In the genomic region with DNA sequence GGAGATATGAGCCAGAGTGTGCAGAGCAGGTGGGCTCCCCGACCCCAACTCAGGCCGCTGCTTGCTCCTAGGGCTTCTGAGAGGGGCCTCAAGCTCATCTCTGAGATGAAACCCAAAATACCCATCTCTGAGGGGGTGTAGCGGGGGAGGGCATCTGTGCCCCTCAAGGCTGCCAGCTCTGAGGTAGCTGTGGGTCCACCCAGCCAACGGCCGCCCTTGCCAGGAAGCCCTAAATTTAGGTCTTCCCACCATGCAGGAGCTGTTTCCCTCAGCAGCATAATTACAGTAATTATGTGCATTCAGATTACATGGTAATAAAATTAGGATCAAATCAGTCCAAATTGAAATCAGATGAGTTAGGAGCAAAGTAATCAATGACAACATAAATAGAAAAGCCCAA, we compare ENCODE assay signal across 15 cellular contexts.
DNase-seq lines count a peak whose midpoint lies in the region; TF ChIP-seq lines count a peak whose summit lies in the region.
"Had no signal": no experiment of that assay in that cellular context is flagged by ENCODE, and none has a peak within 500 bp of the region (broad histone marks: within the 10 kb centered on the region; RNA-seq: fewer than 3 reads in every experiment).

No MANE protein-coding gene starts in this region.

- CTCF ChIA-PET in MCF 10A (lab: Yijun Ruan, JAX) (interaction anchor here (2.1 kb wide), 1 partner anchor 310 kb away, joined by 6 read pairs; no protein-coding TSS in a partner anchor), mammary epithelial cell (lab: Charles Lee; ENCODE audit: low non-redundant PET) (no interaction called here)

- H3K36me3 ChIP-seq in mammary epithelial cell (ENCODE audit: insufficient read depth, low read length) (peaks cover 8% of the 10 kb centered on the region), rectal smooth muscle tissue (ENCODE audit: control insufficient read depth, insufficient read depth, low read length) (peaks cover 13% of the 10 kb centered on the region), tibial artery (peaks cover 6 to 32% (median 22%) of the 10 kb centered on the region in 3 donors)

- H3K9ac ChIP-seq in mammary epithelial cell (ENCODE audit: insufficient read depth, low read length) (no peak overlapping the region), rectal smooth muscle tissue (ENCODE audit: low read length) (no peak overlapping the region)

- BruUV-seq in MCF 10A (replicated peaks; lab: Mats Ljungman, UMichigan): no TSS peak
- BruUV-seq in mammary epithelial cell (replicated peaks; lab: Mats Ljungman, UMichigan): no TSS peak

- TF ChIP-seq CTCF in MCF 10A (IDR thresholded peaks at IDR 0.05; ENCODE audit: unreplicated experiment) (no peak), mammary epithelial cell (conservative IDR thresholded peaks at IDR 0.05 in 1 of 2, IDR thresholded peaks at IDR 0.05 in 1 of 2; ENCODE audit: extremely low read depth in 1 of 2, insufficient read depth in 1 of 2, low read depth in 1 of 2, low read length in 2 of 2) (no peak), tibial artery (IDR thresholded peaks at IDR 0.05) (no peak)

- H3K36me3 Mint-ChIP-seq in MCF 10A (ENCODE audit: insufficient read depth, unreplicated experiment): peaks cover 64% of the 10 kb centered on the region
- peaks cover 100% of the 10 kb centered on the region for H3K36me3 Mint-ChIP-seq in dendritic cell treated with granulocyte-macrophage colony-stimulating factor and Interleukin-4, amounts not matched to agents 40 ng/mL and 50 ng/mL, for 4 days (ENCODE audit: low read depth)

- no peaks in the 10 kb centered on the region for H3K27me3 Mint-ChIP-seq in MCF 10A (ENCODE audit: insufficient read depth, unreplicated experiment)
- no peaks in the 10 kb centered on the region for H3K27me3 Mint-ChIP-seq in dendritic cell treated with granulocyte-macrophage colony-stimulating factor and Interleukin-4, amounts not matched to agents 40 ng/mL and 50 ng/mL, for 4 days

- no peaks in the 10 kb centered on the region for H4K20me1 ChIP-seq in mammary epithelial cell (ENCODE audit: insufficient read depth, low read length)

- in situ Hi-C loops in mammary epithelial cell (cut with MboI; ENCODE audit: low sequenced_read_pairs in 2 of 2): no loop called here

- peak overlapping the region; percentile 4 for H3K27ac Mint-ChIP-seq in MCF 10A (ENCODE audit: low read depth, unreplicated experiment)
- H3K27ac Mint-ChIP-seq in dendritic cell treated with granulocyte-macrophage colony-stimulating factor and Interleukin-4, amounts not matched to agents 40 ng/mL and 50 ng/mL, for 4 days: peak overlapping the region; percentile 61

- intact Hi-C loops in MCF 10A (cut with micrococcal nuclease): no loop called here
- intact Hi-C loops in mammary epithelial cell (cut with micrococcal nuclease): no loop called here
- intact Hi-C loops in dendritic cell treated with granulocyte-macrophage colony-stimulating factor and Interleukin-4, amounts not matched to agents 40 ng/mL and 50 ng/mL, for 4 days (cut with micrococcal nuclease): loop anchor here (10.0 kb wide), 1 partner anchor 311 kb away; no protein-coding TSS in a partner anchor
- intact Hi-C loops in tibial artery (cut with DNase I; ENCODE audit: low total_unique reads): no loop called here

- no peak for DNase-seq in MCF 10A (ENCODE audit: unreplicated experiment)
- DNase-seq in mammary epithelial cell: no peak
- DNase-seq in tibial artery: no peak
- no peak for DNase-seq in NCI-H2107 treated with DMSO at 0.1 percent for 48 hours (lab: John Stamatoyannopoulos, UW; ENCODE audit: unreplicated experiment)
- DNase-seq in stimulated activated CD4-positive, alpha-beta T cell treated with anti-CD3 and anti-CD28 coated beads, Interleukin-1b, Interleukin-23, amount 100 ng/mL, for 48 hours: no peak
- no peak for DNase-seq in HK-2 (ENCODE audit: unreplicated experiment)
- DNase-seq: DMS153, IMR-90, Kasumi-1, NCI-H1417, NCI-H1930, NCI-H524 had no signal

- H3K4me3 ChIP-seq in mammary epithelial cell (replicated peaks in 1 of 3; ENCODE audit: insufficient read depth in 1 of 3, low read depth in 2 of 3, low read length in 3 of 3): no peak overlapping the region
- H3K4me3 ChIP-seq in rectal smooth muscle tissue (ENCODE audit: low read length): no peak overlapping the region
- no peak overlapping the region for H3K4me3 ChIP-seq in tibial artery
- H3K4me3 ChIP-seq: BLaER1 treated with 17β-estradiol and CSF1 and Interleukin-3, amounts not matched to agents 10 nM and 100 nM had no signal

- no peaks in the 10 kb centered on the region for H3K79me2 ChIP-seq in mammary epithelial cell (ENCODE audit: insufficient read depth, low read length)

- POLR2A ChIA-PET in MCF 10A (lab: Yijun Ruan, JAX): no interaction called here

- dilution Hi-C loops in mammary epithelial cell (cut with HindIII; ENCODE audit: low sequenced_read_pairs): no loop called here

- no peak overlapping the region for H2AFZ ChIP-seq in mammary epithelial cell (ENCODE audit: low read depth, low read length)

- H3K27me3 ChIP-seq in mammary epithelial cell (ENCODE audit: insufficient read depth, low read length): no peaks in the 10 kb centered on the region
- H3K27me3 ChIP-seq in rectal smooth muscle tissue (ENCODE audit: control insufficient read depth, insufficient read depth, low read length): no peaks in the 10 kb centered on the region
- no peaks in the 10 kb centered on the region for H3K27me3 ChIP-seq in tibial artery
- H3K27me3 ChIP-seq: BLaER1 treated with 17β-estradiol and CSF1 and Interleukin-3, amounts not matched to agents 10 nM and 100 nM had no signal

- H3K4me1 ChIP-seq in mammary epithelial cell (ENCODE audit: insufficient read depth, low read length) (peaks cover 5% of the 10 kb centered on the region), rectal smooth muscle tissue (ENCODE audit: control insufficient read depth, insufficient read depth, low read length) (peaks cover 72% of the 10 kb centered on the region), tibial artery (peaks cover 0 to 76% (median 57%) of the 10 kb centered on the region in 4 donors)

- WGBS in mammary epithelial cell (ENCODE audit: low coverage, missing lambda C conversion rate): no CpG with 5 or more reads among the region's 5 CpGs

- peaks cover 10% of the 10 kb centered on the region for H3K4me1 Mint-ChIP-seq in MCF 10A (ENCODE audit: insufficient read depth, unreplicated experiment)
- H3K4me1 Mint-ChIP-seq in dendritic cell treated with granulocyte-macrophage colony-stimulating factor and Interleukin-4, amounts not matched to agents 40 ng/mL and 50 ng/mL, for 4 days (ENCODE audit: low read depth): peaks cover 73% of the 10 kb centered on the region

- no peaks in the 10 kb centered on the region for H3K9me3 Mint-ChIP-seq in MCF 10A (ENCODE audit: unreplicated experiment)
- no peaks in the 10 kb centered on the region for H3K9me3 Mint-ChIP-seq in dendritic cell treated with granulocyte-macrophage colony-stimulating factor and Interleukin-4, amounts not matched to agents 40 ng/mL and 50 ng/mL, for 4 days

- no peak overlapping the region for H3K27ac ChIP-seq in mammary epithelial cell (ENCODE audit: insufficient read depth, low read depth, low read length)
- peak overlapping the region; percentile 84 for H3K27ac ChIP-seq in rectal smooth muscle tissue (ENCODE audit: low read depth, low read length)
- peak overlapping the region; percentile 58 to 92 for H3K27ac ChIP-seq in tibial artery
- H3K27ac ChIP-seq: BLaER1 treated with 17β-estradiol and CSF1 and Interleukin-3, amounts not matched to agents 10 nM and 100 nM had no signal

- H3K4me2 ChIP-seq in mammary epithelial cell (ENCODE audit: insufficient read depth, low read depth, low read length): no peak overlapping the region

- no peak overlapping the region for H3K4me3 Mint-ChIP-seq in MCF 10A (ENCODE audit: unreplicated experiment)
- H3K4me3 Mint-ChIP-seq in dendritic cell treated with granulocyte-macrophage colony-stimulating factor and Interleukin-4, amounts not matched to agents 40 ng/mL and 50 ng/mL, for 4 days: no peak overlapping the region

- H3K9me3 ChIP-seq in mammary epithelial cell (replicated peaks; ENCODE audit: insufficient read depth, low read length) (no peaks in the 10 kb centered on the region), tibial artery (no peaks in the 10 kb centered on the region)
- H3K9me3 ChIP-seq: BLaER1 treated with 17β-estradiol and CSF1 and Interleukin-3, amounts not matched to agents 10 nM and 100 nM had no signal
